ENCODE assay signal across 1 cellular context in genomic region chr7:2476776-2477446, GRCh38.
TF ChIP-seq lines count a peak whose summit lies in the region.

No MANE protein-coding gene starts in this region.

TF ChIP-seq in GM12878, 131 proteins besides CTCF, POLR2A, EP300 and RAD21:
- TF ChIP-seq RELA (IDR thresholded peaks at IDR 0.05; ENCODE audit: borderline replicate concordance, partially characterized antibody) (no peak), HCFC1 (IDR thresholded peaks at IDR 0.05; ENCODE audit: low read length) (no peak), FOXK2 (IDR thresholded peaks at IDR 0.05) (no peak), KLF5 (IDR thresholded peaks at IDR 0.05; ENCODE audit: partially characterized antibody) (no peak), KDM1A (IDR thresholded peaks at IDR 0.05; ENCODE audit: borderline replicate concordance) (no peak), SIX5 (IDR thresholded peaks at IDR 0.05; ENCODE audit: low read depth, low read length, severe bottlenecking) (no peak), BCLAF1 (IDR thresholded peaks at IDR 0.05) (no peak), NKRF (conservative IDR thresholded peaks at IDR 0.05) (no peak), NFYA (IDR thresholded peaks at IDR 0.05; ENCODE audit: borderline replicate concordance, low read depth, low read length) (no peak), CBX5 (IDR thresholded peaks at IDR 0.05; ENCODE audit: low read depth) (no peak), NR2F1 (conservative IDR thresholded peaks at IDR 0.05) (no peak), SPI1 (IDR thresholded peaks at IDR 0.05; ENCODE audit: borderline replicate concordance, insufficient read depth, low read depth, low read length) (no peak), DPF2 (IDR thresholded peaks at IDR 0.05) (no peak), PAX5 (IDR thresholded peaks at IDR 0.05; ENCODE audit: borderline replicate concordance, low read depth, low read length) (no peak), CHD4 (IDR thresholded peaks at IDR 0.05) (no peak)
